Comparison of ENCODE assay signal across 1 cellular context in genomic region chr9:133335924-133336811, GRCh38.
TF ChIP-seq lines count a peak whose summit lies in the region.

Gene SURF6 (minus strand): TSS chr9:133336188. CDS start chr9:133336132, 56 bp downstream.

TF ChIP-seq in K562, 482 proteins besides CTCF, POLR2A, EP300 and RAD21 (continued from another document and continues in another):
- peak; percentile 90 for TF ChIP-seq E4F1 (CRISPR knock-in tag; IDR thresholded peaks at IDR 0.05; ENCODE audit: borderline replicate concordance)
- peak; percentile 99 for TF ChIP-seq ETV5 (CRISPR knock-in tag; IDR thresholded peaks at IDR 0.05; ENCODE audit: low read depth)
- TF ChIP-seq FOXM1 (IDR thresholded peaks at IDR 0.05; ENCODE audit: low read depth) = no peak; the same call in 1 of the 2 replicates
- peak; percentile 84; the same call in 1 of the 2 replicates for TF ChIP-seq FOXM1 (CRISPR knock-in tag; IDR thresholded peaks at IDR 0.05; ENCODE audit: low read depth)
- TF ChIP-seq ZBTB40 (IDR thresholded peaks at IDR 0.05) = peak; percentile 94
- no peak; the same call in 1 of the 2 replicates for TF ChIP-seq ZBTB40 (CRISPR knock-in tag; IDR thresholded peaks at IDR 0.05)
- TF ChIP-seq FOXK2 (conservative IDR thresholded peaks at IDR 0.05 in 1 of 2, IDR thresholded peaks at IDR 0.05 in 1 of 2; ENCODE audit: low read depth in 2 of 2) = peak; percentile 80 to 92
- peak; percentile 90 for TF ChIP-seq SP1 (CRISPR knock-in tag; IDR thresholded peaks at IDR 0.05)
- TF ChIP-seq ZNF592 (IDR thresholded peaks at IDR 0.05) = peak; percentile 95
- no peak for TF ChIP-seq SMAD2 (IDR thresholded peaks at IDR 0.05; ENCODE audit: low read depth, low read length)
- TF ChIP-seq KLF16 (IDR thresholded peaks at IDR 0.05) = no peak
- TF ChIP-seq, protein P1, sequence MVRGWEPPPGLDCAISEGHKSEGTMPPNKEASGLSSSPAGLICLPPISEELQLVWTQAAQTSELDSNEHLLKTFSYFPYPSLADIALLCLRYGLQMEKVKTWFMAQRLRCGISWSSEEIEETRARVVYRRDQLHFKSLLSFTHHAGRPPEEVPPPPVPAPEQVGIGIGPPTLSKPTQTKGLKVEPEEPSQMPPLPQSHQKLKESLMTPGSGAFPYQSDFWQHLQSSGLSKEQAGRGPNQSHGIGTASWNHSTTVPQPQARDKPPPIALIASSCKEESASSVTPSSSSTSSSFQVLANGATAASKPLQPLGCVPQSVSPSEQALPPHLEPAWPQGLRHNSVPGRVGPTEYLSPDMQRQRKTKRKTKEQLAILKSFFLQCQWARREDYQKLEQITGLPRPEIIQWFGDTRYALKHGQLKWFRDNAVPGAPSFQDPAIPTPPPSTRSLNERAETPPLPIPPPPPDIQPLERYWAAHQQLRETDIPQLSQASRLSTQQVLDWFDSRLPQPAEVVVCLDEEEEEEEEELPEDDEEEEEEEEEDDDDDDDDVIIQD (CRISPR knock-in tag; IDR thresholded peaks at IDR 0.05) = no peak
- TF ChIP-seq NCOR1 (IDR thresholded peaks at IDR 0.05) = peak; percentile 54; the same call in 1 of the 2 replicates
- TF ChIP-seq, protein P2, sequence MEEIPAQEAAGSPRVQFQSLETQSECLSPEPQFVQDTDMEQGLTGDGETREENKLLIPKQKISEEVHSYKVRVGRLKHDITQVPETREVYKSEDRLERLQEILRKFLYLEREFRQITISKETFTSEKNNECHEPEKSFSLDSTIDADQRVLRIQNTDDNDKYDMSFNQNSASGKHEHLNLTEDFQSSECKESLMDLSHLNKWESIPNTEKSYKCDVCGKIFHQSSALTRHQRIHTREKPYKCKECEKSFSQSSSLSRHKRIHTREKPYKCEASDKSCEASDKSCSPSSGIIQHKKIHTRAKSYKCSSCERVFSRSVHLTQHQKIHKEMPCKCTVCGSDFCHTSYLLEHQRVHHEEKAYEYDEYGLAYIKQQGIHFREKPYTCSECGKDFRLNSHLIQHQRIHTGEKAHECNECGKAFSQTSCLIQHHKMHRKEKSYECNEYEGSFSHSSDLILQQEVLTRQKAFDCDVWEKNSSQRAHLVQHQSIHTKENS (CRISPR knock-in tag; IDR thresholded peaks at IDR 0.05) = no peak
- no peak for TF ChIP-seq NR2C1 (IDR thresholded peaks at IDR 0.05)
- TF ChIP-seq NR2C1 (tag; IDR thresholded peaks at IDR 0.05) = peak; percentile 41; the same call in 1 of the 2 replicates
- TF ChIP-seq ZNF639 (CRISPR knock-in tag; conservative IDR thresholded peaks at IDR 0.05 in 1 of 2, IDR thresholded peaks at IDR 0.05 in 1 of 2) = peak in 1 of 2 experiments; percentile 89; a peak in 2 of 4 replicates
- TF ChIP-seq, protein P3, sequence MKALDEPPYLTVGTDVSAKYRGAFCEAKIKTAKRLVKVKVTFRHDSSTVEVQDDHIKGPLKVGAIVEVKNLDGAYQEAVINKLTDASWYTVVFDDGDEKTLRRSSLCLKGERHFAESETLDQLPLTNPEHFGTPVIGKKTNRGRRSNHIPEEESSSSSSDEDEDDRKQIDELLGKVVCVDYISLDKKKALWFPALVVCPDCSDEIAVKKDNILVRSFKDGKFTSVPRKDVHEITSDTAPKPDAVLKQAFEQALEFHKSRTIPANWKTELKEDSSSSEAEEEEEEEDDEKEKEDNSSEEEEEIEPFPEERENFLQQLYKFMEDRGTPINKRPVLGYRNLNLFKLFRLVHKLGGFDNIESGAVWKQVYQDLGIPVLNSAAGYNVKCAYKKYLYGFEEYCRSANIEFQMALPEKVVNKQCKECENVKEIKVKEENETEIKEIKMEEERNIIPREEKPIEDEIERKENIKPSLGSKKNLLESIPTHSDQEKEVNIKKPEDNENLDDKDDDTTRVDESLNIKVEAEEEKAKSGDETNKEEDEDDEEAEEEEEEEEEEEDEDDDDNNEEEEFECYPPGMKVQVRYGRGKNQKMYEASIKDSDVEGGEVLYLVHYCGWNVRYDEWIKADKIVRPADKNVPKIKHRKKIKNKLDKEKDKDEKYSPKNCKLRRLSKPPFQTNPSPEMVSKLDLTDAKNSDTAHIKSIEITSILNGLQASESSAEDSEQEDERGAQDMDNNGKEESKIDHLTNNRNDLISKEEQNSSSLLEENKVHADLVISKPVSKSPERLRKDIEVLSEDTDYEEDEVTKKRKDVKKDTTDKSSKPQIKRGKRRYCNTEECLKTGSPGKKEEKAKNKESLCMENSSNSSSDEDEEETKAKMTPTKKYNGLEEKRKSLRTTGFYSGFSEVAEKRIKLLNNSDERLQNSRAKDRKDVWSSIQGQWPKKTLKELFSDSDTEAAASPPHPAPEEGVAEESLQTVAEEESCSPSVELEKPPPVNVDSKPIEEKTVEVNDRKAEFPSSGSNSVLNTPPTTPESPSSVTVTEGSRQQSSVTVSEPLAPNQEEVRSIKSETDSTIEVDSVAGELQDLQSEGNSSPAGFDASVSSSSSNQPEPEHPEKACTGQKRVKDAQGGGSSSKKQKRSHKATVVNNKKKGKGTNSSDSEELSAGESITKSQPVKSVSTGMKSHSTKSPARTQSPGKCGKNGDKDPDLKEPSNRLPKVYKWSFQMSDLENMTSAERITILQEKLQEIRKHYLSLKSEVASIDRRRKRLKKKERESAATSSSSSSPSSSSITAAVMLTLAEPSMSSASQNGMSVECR (CRISPR knock-in tag; IDR thresholded peaks at IDR 0.05) = peak; percentile 97
- no peak for TF ChIP-seq ZNF696 (CRISPR knock-in tag; conservative IDR thresholded peaks at IDR 0.05)
